7 cellular contexts compared by ENCODE assay signal in genomic region chr1:161399257-161399998, GRCh38.
DNase-seq lines count a peak whose midpoint lies in the region; ATAC-seq and FAIRE-seq lines count a peak whose summit lies in the region.

No MANE protein-coding gene starts in this region.

- FAIRE-seq in GM18507 (lab: Jason Lieb, UNC): peak; percentile 90

- DNase-seq in GM18507 (ENCODE audit: extremely low spot score, insufficient read length, low read depth) (peak; percentile 75), NCI-H2029 treated with DMSO at 0.1 percent for 48 hours (lab: John Stamatoyannopoulos, UW) (peak; percentile 85), T1000 (lab: John Stamatoyannopoulos, UW) (peak; percentile 82), astrocyte of the hippocampus (ENCODE audit: low read depth, low spot score) (peak; percentile 93), hippocampal formation (lab: John Stamatoyannopoulos, UW) (peak; percentile 80 to 86), retina (peak; percentile 97)

- peak; percentile 71 for ATAC-seq in HG02973 (IDR thresholded peaks at IDR 0.05; ENCODE audit: unreplicated experiment)

Comparison
In these comparisons a context has a peak if more than half of its experiments do, and no peak if none do; other contexts are left out.
1. Peak in every context shown above with its lines: DNase-seq and ATAC-seq.